In the genomic region with DNA sequence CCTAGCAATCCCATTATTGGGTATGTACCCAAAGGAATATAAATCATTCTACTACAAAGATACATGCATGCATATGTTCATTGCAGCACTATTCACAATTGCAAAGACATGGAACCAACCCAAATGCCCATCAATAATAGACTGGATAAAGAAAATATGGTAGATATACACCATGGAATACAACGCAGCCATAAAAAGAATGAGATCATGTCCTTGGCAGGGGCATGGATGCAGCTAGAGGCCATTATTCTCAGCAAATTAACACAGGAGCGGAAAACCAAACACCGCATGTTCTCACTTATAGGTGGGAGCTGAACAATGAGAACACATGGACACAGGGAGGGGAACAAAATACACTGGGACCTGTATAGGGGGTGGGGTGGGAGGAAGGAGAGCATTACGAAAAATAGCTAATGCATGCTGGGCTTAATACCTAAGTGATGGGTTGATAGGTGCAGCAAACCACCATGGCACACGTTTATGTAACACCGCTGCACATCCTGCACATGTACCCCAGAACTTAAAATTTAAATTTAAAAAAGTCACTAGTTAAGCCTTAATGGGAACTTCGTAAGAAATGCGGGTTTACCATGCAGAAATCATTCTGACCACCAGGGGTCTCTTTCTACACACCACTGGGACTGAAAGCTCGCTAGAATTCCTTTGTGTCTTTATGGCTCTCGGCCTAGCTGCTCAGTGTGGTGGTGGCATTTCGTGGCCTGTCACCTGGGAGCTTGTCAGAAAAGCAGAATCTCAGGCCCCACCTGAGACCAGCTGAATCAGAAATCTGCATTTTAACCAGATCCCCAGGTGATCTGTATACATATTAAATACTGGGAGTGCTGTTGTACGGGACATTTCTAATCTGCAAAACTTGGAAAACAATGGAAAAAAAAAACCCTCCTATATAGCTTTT, we compare ENCODE assay signal across 8 cellular contexts. TPM values are rescaled to one million over a fixed set of nuclear protein-coding genes. Genes with fewer than 3 reads are reported as not detected.
DNase-seq lines count a peak whose midpoint lies in the region; ATAC-seq, FAIRE-seq and TF ChIP-seq lines count a peak whose summit lies in the region.
"Not testable (repeated sequence)": the region's sequence is repeated elsewhere in the genome, so short reads cannot be mapped to it uniquely, and the experiment has no call there.

No MANE protein-coding gene starts in this region.

- intact Hi-C loops in adrenal gland (cut with DNase I) = loop anchor here in 1 of 2 donors (10.0 kb wide), 1 partner anchor 343 kb away; no protein-coding TSS in a partner anchor
- intact Hi-C loops in cardiac septum (cut with DNase I) = not testable (repeated sequence)

- H3K36me3 ChIP-seq in adrenal gland (replicated peaks in 1 of 2) = not testable (repeated sequence)

- H3K4me3 ChIP-seq in adrenal gland = not testable (repeated sequence)

- H3K4me1 Mint-ChIP-seq in T-helper 17 cell = not testable (repeated sequence)

- not testable (repeated sequence) for H3K4me1 ChIP-seq in adrenal gland (replicated peaks in 1 of 2)

- H3K27ac Mint-ChIP-seq in T-helper 17 cell = not testable (repeated sequence)

- TF ChIP-seq POLR2A in adrenal gland (IDR thresholded peaks at IDR 0.05) = not testable (repeated sequence)

- H3K4me3 Mint-ChIP-seq in T-helper 17 cell = not testable (repeated sequence)

- not testable (repeated sequence) for H3K27me3 Mint-ChIP-seq in T-helper 17 cell

- H3K27ac ChIP-seq in adrenal gland = not testable (repeated sequence)

- ATAC-seq in HG03039 (IDR thresholded peaks at IDR 0.05; ENCODE audit: unreplicated experiment) = peak; percentile 73
- ATAC-seq in T-helper 17 cell = peak; percentile 82

- H3K9me3 ChIP-seq in T-helper 17 cell (ENCODE audit: control insufficient read depth, low read length, poor library complexity, severe bottlenecking); adrenal gland (replicated peaks in 1 of 3): not testable (repeated sequence)

- H3K36me3 Mint-ChIP-seq in T-helper 17 cell (ENCODE audit: low read depth) = not testable (repeated sequence)

- DNase-seq in GM18507 (ENCODE audit: extremely low spot score, insufficient read length, low read depth) (peak; percentile 17), NCI-H1930 (lab: John Stamatoyannopoulos, UW) (peak; percentile 1 to 17), T-helper 17 cell (peak in 1 of 3 donors; percentile 36), adrenal gland (peak; percentile 56 to 78 (median 67)), cardiac septum (ENCODE audit: low spot score) (peak; percentile 77), pulmonary artery endothelial cell (ENCODE audit: low read depth, low spot score) (peak; percentile 77)

- 31 to 35% (median 32%) methylated on average over 12 of the region's 12 CpGs for WGBS in adrenal gland, 4 donors

- H3K27me3 ChIP-seq in adrenal gland = not testable (repeated sequence)

- FAIRE-seq in A204.1 (lab: Jason Lieb, UNC) (peak; percentile 90), GM18507 (lab: Jason Lieb, UNC) (peak; percentile 88)

- TF ChIP-seq CTCF in adrenal gland (IDR thresholded peaks at IDR 0.05) = peak; percentile 70 to 89 (median 78)

RNA-seq across cellular contexts. Expression of gene ANKRD1, which starts 9.5 kb away (rescaled TPM):
- total RNA-seq in T-helper 17 cell (not detected), adrenal gland (under 1 TPM in 5 of 8 donors, not detected in 3; 0.15 to 0.48 (median 0.21) TPM), cardiac septum (8,251 TPM), pulmonary artery endothelial cell (660 and 1,189 TPM in 2 replicates)
- polyA plus RNA-seq in adrenal gland = 1 to 10 TPM in 2 of 3 donors, under 1 TPM in 1; 0.40 to 2.3 (median 1.5) TPM

RNA-seq across cellular contexts. Expression of gene RPP30, which starts 39.6 kb away (rescaled TPM):
- 10 to 100 TPM; 19.8 to 28.2 TPM for total RNA-seq in T-helper 17 cell
- total RNA-seq in adrenal gland = 10 to 100 TPM; 18.6 to 35.4 (median 26.1) TPM
- polyA plus RNA-seq in adrenal gland = 10 to 100 TPM; 40.8 to 60.7 (median 42.6) TPM
- 24.9 TPM for total RNA-seq in cardiac septum
- total RNA-seq in pulmonary artery endothelial cell = 40.6 and 53.6 TPM in 2 replicates

RNA-seq across cellular contexts. Expression of gene HTR7, which starts 53.6 kb away (rescaled TPM):
- total RNA-seq in T-helper 17 cell (under 1 TPM in 1 of 2 donors, not detected in 1; 0.23 TPM), adrenal gland (under 1 TPM in 7 of 8 donors, not detected in 1; 0.11 to 0.41 (median 0.35) TPM), cardiac septum (0.16 TPM), pulmonary artery endothelial cell (0.13 and 0.28 TPM in 2 replicates)
- under 1 TPM; 0.03 to 0.48 (median 0.08) TPM for polyA plus RNA-seq in adrenal gland

Comparison
In these comparisons a context has a peak if more than half of its experiments do, and no peak if none do; other contexts are left out.
1. RNA of gene ANKRD1, which starts 9.5 kb away (total RNA-seq): 8,251 TPM in cardiac septum (single experiment) and 660 to 1,189 TPM in pulmonary artery endothelial cell; 0.15 to 0.48 TPM in adrenal gland and not detected in T-helper 17 cell; every median in the first group is over 100 times any median in the second.